ENCODE assay signal across 6 cellular contexts in genomic region chr6:33417127-33417902, GRCh38. TPM values are rescaled to one million over a fixed set of nuclear protein-coding genes. Genes with fewer than 3 reads are reported as not detected.
DNase-seq lines count a peak whose midpoint lies in the region; ATAC-seq and TF ChIP-seq lines count a peak whose summit lies in the region.

No MANE protein-coding gene starts in this region.

- intact Hi-C loops in left ventricle myocardium superior (cut with micrococcal nuclease) (no loop called here), tibial artery (cut with DNase I; ENCODE audit: low total_unique reads) (loop anchor here (10.0 kb wide), 1 partner anchor 123 kb away; the partner anchor contains the start of gene RGL2)

- TF ChIP-seq CTCF in RWPE1 (conservative IDR thresholded peaks at IDR 0.05; ENCODE audit: low read depth) = no peak
- no peak for TF ChIP-seq CTCF in tibial artery (IDR thresholded peaks at IDR 0.05)

- DNase-seq in GM03348 (ENCODE audit: low spot score) = peak; percentile 76
- DNase-seq in RWPE1 (ENCODE audit: low spot score) = peak; percentile 85
- DNase-seq in left ventricle myocardium superior = peak; percentile 39
- DNase-seq in tibial artery = no peak
- DNase-seq in GF-D8 (lab: John Stamatoyannopoulos, UW) = no peak

- CTCF ChIA-PET in RWPE1 (lab: Yijun Ruan, JAX) = interaction anchor here (0.5 to 1.2 kb wide), 2 partner anchors 9 to 36 kb away, joined by 3 read pairs; no protein-coding TSS in a partner anchor

- H3K36me3 ChIP-seq in tibial artery = peaks cover 24 to 44% (median 39%) of the 10 kb centered on the region in 3 donors

- peak overlapping the region; percentile 94 for H3K27ac ChIP-seq in RWPE1
- H3K27ac ChIP-seq in tibial artery = peak overlapping the region; percentile 88 to 95

- H3K27me3 ChIP-seq in tibial artery = no peaks in the 10 kb centered on the region

- peak overlapping the region; percentile 79 to 83 for H3K4me3 ChIP-seq in tibial artery

- ATAC-seq in left ventricle myocardium superior = no peak
- ATAC-seq in HG03378 (IDR thresholded peaks at IDR 0.05; ENCODE audit: unreplicated experiment) = no peak

- no peaks in the 10 kb centered on the region for H3K9me3 ChIP-seq in tibial artery

- peaks cover 0 to 73% (median 56%) of the 10 kb centered on the region in 4 donors for H3K4me1 ChIP-seq in tibial artery

- POLR2A ChIA-PET in RWPE1 (lab: Yijun Ruan, JAX; ENCODE audit: low non-redundant PET) = no interaction called here

RNA-seq across cellular contexts. Expression of gene CUTA, which starts 0.6 kb away (rescaled TPM):
- total RNA-seq in left ventricle myocardium superior = 120 TPM

RNA-seq across cellular contexts. Expression of gene SYNGAP1, which starts 2.5 kb away (rescaled TPM):
- total RNA-seq in left ventricle myocardium superior = 6.2 TPM

RNA-seq across cellular contexts. Expression of gene PHF1, which starts 6.5 kb away (rescaled TPM):
- 51.9 TPM for total RNA-seq in left ventricle myocardium superior

RNA-seq across cellular contexts. Expression of gene KIFC1, which starts 25.7 kb away (rescaled TPM):
- total RNA-seq in left ventricle myocardium superior = 0.74 TPM

RNA-seq across cellular contexts. Expression of gene ZBTB9, which starts 37.1 kb away (rescaled TPM):
- total RNA-seq in left ventricle myocardium superior = 5.1 TPM

Comparison
In these comparisons a context has a peak if more than half of its experiments do, and no peak if none do; other contexts are left out.
1. DNase-seq: peak in GM03348 (single experiment), RWPE1 (single experiment) and left ventricle myocardium superior (single experiment); none in tibial artery (0 of 2) and GF-D8 (single experiment).